ENCODE assay signal across 8 cellular contexts in the genomic region with DNA sequence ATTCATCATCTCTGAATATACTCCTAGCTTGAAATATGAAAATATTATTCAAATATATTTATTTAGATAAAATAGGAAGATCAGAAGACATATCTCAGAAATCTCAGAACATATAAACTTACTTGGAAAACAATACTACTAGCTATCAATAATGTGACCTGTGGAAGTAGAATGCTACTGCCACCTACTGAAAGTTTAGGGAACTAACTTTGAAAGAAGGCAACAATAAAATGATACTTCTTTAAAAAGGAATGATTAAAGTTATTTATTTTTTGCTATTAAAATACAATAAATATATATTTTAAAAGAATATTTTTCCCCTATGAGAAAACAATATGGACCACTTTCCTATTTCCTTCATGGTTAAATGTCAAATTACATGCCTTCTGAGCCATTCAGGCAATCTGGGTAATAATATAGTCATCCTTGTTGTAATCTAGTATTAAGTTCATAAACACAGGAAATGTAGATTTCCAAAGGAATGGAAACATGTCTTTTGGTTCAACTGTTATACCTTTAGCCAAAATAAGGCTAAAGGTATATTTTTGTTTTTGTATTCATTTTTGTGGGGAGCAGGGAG. TPM values are rescaled to one million over a fixed set of nuclear protein-coding genes. Genes with fewer than 3 reads are reported as not detected.
A peak's percentile ranks its signal among the peaks of the same experiment; 100 is the strongest.
DNase-seq lines count a peak whose midpoint lies in the region; ATAC-seq and TF ChIP-seq lines count a peak whose summit lies in the region.

No MANE protein-coding gene starts in this region.

- ATAC-seq in activated CD8-positive, alpha-beta memory T cell treated with anti-CD3 and anti-CD28 coated beads, Interleukin-2, amount 10 ng/mL, durations not matched to agents 7 days and 5 days = peak; percentile 30
- peak; percentile 45 for ATAC-seq in HG03103 (IDR thresholded peaks at IDR 0.05; ENCODE audit: low read depth, unreplicated experiment)
- ATAC-seq in stimulated activated naive CD8-positive, alpha-beta T cell treated with anti-CD3 and anti-CD28 coated beads, Interleukin-15, amount 100 ng/mL, for 72 hours = no peak
- no peak for ATAC-seq in stimulated activated memory B cell treated with anti-CD40 and anti-IgM and Interleukin-4, amounts not matched to agents 10 μg/mL and 1 μg/mL and 100 μg/mL, for 72 hours

- no peaks in the 10 kb centered on the region for H3K36me3 ChIP-seq in spleen

- H3K4me1 Mint-ChIP-seq in activated CD8-positive, alpha-beta memory T cell treated with anti-CD3 and anti-CD28 coated beads, Interleukin-2, amount 10 ng/mL, durations not matched to agents 7 days and 5 days = peaks cover 4% of the 10 kb centered on the region
- peaks cover 6% of the 10 kb centered on the region for H3K4me1 Mint-ChIP-seq in stimulated activated naive CD8-positive, alpha-beta T cell treated with anti-CD3 and anti-CD28 coated beads, Interleukin-15, amount 100 ng/mL, for 72 hours
- H3K4me1 Mint-ChIP-seq in stimulated activated memory B cell treated with anti-CD40 and anti-IgM and Interleukin-4, amounts not matched to agents 10 μg/mL and 1 μg/mL and 100 μg/mL, for 72 hours = no peaks in the 10 kb centered on the region

- H3K27ac ChIP-seq in spleen = no peak overlapping the region

- H3K9me3 ChIP-seq in spleen = no peaks in the 10 kb centered on the region

- CTCF ChIA-PET in activated CD8-positive, alpha-beta memory T cell treated with anti-CD3 and anti-CD28 coated beads, Interleukin-2, amount 10 ng/mL, durations not matched to agents 7 days and 5 days (lab: Charles Lee) = interaction anchor here (0.6 to 1.8 kb wide), 12 partner anchors 10 to 866 kb away, joined by 3 to 8 read pairs (median 4); no protein-coding TSS in a partner anchor

- no peak overlapping the region for H3K27ac Mint-ChIP-seq in activated CD8-positive, alpha-beta memory T cell treated with anti-CD3 and anti-CD28 coated beads, Interleukin-2, amount 10 ng/mL, durations not matched to agents 7 days and 5 days
- H3K27ac Mint-ChIP-seq in stimulated activated naive CD8-positive, alpha-beta T cell treated with anti-CD3 and anti-CD28 coated beads, Interleukin-15, amount 100 ng/mL, for 72 hours = no peak overlapping the region
- no peak overlapping the region for H3K27ac Mint-ChIP-seq in stimulated activated memory B cell treated with anti-CD40 and anti-IgM and Interleukin-4, amounts not matched to agents 10 μg/mL and 1 μg/mL and 100 μg/mL, for 72 hours

- intact Hi-C loops in spleen (cut with DNase I; ENCODE audit: low total_unique reads) = loop anchor here (10.0 kb wide), 2 partner anchors 124 to 864 kb away; no protein-coding TSS in a partner anchor

- H3K4me3 Mint-ChIP-seq in activated CD8-positive, alpha-beta memory T cell treated with anti-CD3 and anti-CD28 coated beads, Interleukin-2, amount 10 ng/mL, durations not matched to agents 7 days and 5 days = no peak overlapping the region
- no peak overlapping the region for H3K4me3 Mint-ChIP-seq in stimulated activated naive CD8-positive, alpha-beta T cell treated with anti-CD3 and anti-CD28 coated beads, Interleukin-15, amount 100 ng/mL, for 72 hours
- no peak overlapping the region for H3K4me3 Mint-ChIP-seq in stimulated activated memory B cell treated with anti-CD40 and anti-IgM and Interleukin-4, amounts not matched to agents 10 μg/mL and 1 μg/mL and 100 μg/mL, for 72 hours

- no peaks in the 10 kb centered on the region for H3K36me3 Mint-ChIP-seq in activated CD8-positive, alpha-beta memory T cell treated with anti-CD3 and anti-CD28 coated beads, Interleukin-2, amount 10 ng/mL, durations not matched to agents 7 days and 5 days
- no peaks in the 10 kb centered on the region for H3K36me3 Mint-ChIP-seq in stimulated activated memory B cell treated with anti-CD40 and anti-IgM and Interleukin-4, amounts not matched to agents 10 μg/mL and 1 μg/mL and 100 μg/mL, for 72 hours

- no peak for DNase-seq in activated CD8-positive, alpha-beta memory T cell treated with anti-CD3 and anti-CD28 coated beads, Interleukin-2, amount 10 ng/mL, durations not matched to agents 7 days and 5 days
- DNase-seq in activated CD8-positive, alpha-beta memory T cell treated with anti-CD3 and anti-CD28 coated beads, Interleukin-2, amount 50 U/mL, for 48 hours = no peak
- DNase-seq in RPMI8226 (peak; percentile 39), fibroblast of the aortic adventitia (ENCODE audit: low read depth) (peak; percentile 61), spleen (no peak)
- no peak for DNase-seq in stimulated activated naive CD8-positive, alpha-beta T cell treated with anti-CD3 and anti-CD28 coated beads, Interleukin-15, amount 100 ng/mL, for 72 hours

- peaks cover 0 to 7% (median 4%) of the 10 kb centered on the region in 6 donors for H3K4me1 ChIP-seq in spleen

- no peak for TF ChIP-seq POLR2A in spleen (IDR thresholded peaks at IDR 0.05)

- H3K9me3 Mint-ChIP-seq in activated CD8-positive, alpha-beta memory T cell treated with anti-CD3 and anti-CD28 coated beads, Interleukin-2, amount 10 ng/mL, durations not matched to agents 7 days and 5 days (ENCODE audit: low read depth) = no peaks in the 10 kb centered on the region
- no peaks in the 10 kb centered on the region for H3K9me3 Mint-ChIP-seq in stimulated activated naive CD8-positive, alpha-beta T cell treated with anti-CD3 and anti-CD28 coated beads, Interleukin-15, amount 100 ng/mL, for 72 hours
- no peaks in the 10 kb centered on the region for H3K9me3 Mint-ChIP-seq in stimulated activated memory B cell treated with anti-CD40 and anti-IgM and Interleukin-4, amounts not matched to agents 10 μg/mL and 1 μg/mL and 100 μg/mL, for 72 hours

- peaks cover 21% of the 10 kb centered on the region for H3K27me3 Mint-ChIP-seq in activated CD8-positive, alpha-beta memory T cell treated with anti-CD3 and anti-CD28 coated beads, Interleukin-2, amount 10 ng/mL, durations not matched to agents 7 days and 5 days
- H3K27me3 Mint-ChIP-seq in stimulated activated naive CD8-positive, alpha-beta T cell treated with anti-CD3 and anti-CD28 coated beads, Interleukin-15, amount 100 ng/mL, for 72 hours = peaks cover 12% of the 10 kb centered on the region
- peaks cover 13% of the 10 kb centered on the region for H3K27me3 Mint-ChIP-seq in stimulated activated memory B cell treated with anti-CD40 and anti-IgM and Interleukin-4, amounts not matched to agents 10 μg/mL and 1 μg/mL and 100 μg/mL, for 72 hours

- peaks cover 0 to 7% (median 0%) of the 10 kb centered on the region in 7 donors for H3K27me3 ChIP-seq in spleen (replicated peaks in 1 of 7)

- TF ChIP-seq CTCF in fibroblast of the aortic adventitia (IDR thresholded peaks at IDR 0.05; ENCODE audit: insufficient read depth, low read length) = peak; percentile 74
- TF ChIP-seq CTCF in spleen (IDR thresholded peaks at IDR 0.05 in 8 of 11, conservative IDR thresholded peaks at IDR 0.05 in 3 of 11) = peak in 9 of 11 experiments; percentile 8 to 74 (median 68)

- H3K4me3 ChIP-seq in fibroblast of the aortic adventitia (ENCODE audit: low read depth, low read length) (no peak overlapping the region), spleen (no peak overlapping the region)

RNA-seq across cellular contexts. Expression of gene ACADL, which starts 26.0 kb away (rescaled TPM):
- total RNA-seq in activated CD8-positive, alpha-beta memory T cell treated with anti-CD3 and anti-CD28 coated beads, Interleukin-2, amount 10 ng/mL, durations not matched to agents 7 days and 5 days = not detected
- total RNA-seq in fibroblast of the aortic adventitia (ENCODE audit: low replicate concordance) (0.63 and 4.5 TPM in 2 replicates), spleen (not detected)
- polyA plus RNA-seq in spleen = under 1 TPM in 2 of 3 donors, not detected in 1; 0.07 to 0.32 TPM

RNA-seq across cellular contexts. Expression of gene KANSL1L, which starts 28.1 kb away (rescaled TPM):
- 1 to 10 TPM; 4.1 to 5.8 TPM for total RNA-seq in activated CD8-positive, alpha-beta memory T cell treated with anti-CD3 and anti-CD28 coated beads, Interleukin-2, amount 10 ng/mL, durations not matched to agents 7 days and 5 days
- total RNA-seq in fibroblast of the aortic adventitia (ENCODE audit: low replicate concordance) = 28.2 and 43.4 TPM in 2 replicates
- total RNA-seq in spleen = 10 to 100 TPM; 13.5 to 30.5 (median 17.9) TPM
- polyA plus RNA-seq in spleen = 1 to 10 TPM; 1.2 to 2.7 (median 2.0) TPM

Comparison
In these comparisons a context has a peak if more than half of its experiments do, and no peak if none do; other contexts are left out.
1. ATAC-seq: peak in activated CD8-positive, alpha-beta memory T cell treated with anti-CD3 and anti-CD28 coated beads, Interleukin-2, amount 10 ng/mL, durations not matched to agents 7 days and 5 days (single experiment) and HG03103 (single experiment); none in stimulated activated naive CD8-positive, alpha-beta T cell treated with anti-CD3 and anti-CD28 coated beads, Interleukin-15, amount 100 ng/mL, for 72 hours (single experiment) and stimulated activated memory B cell treated with anti-CD40 and anti-IgM and Interleukin-4, amounts not matched to agents 10 μg/mL and 1 μg/mL and 100 μg/mL, for 72 hours (single experiment).
2. DNase-seq: peak in RPMI8226 (single experiment) and fibroblast of the aortic adventitia (single experiment); none in activated CD8-positive, alpha-beta memory T cell treated with anti-CD3 and anti-CD28 coated beads, Interleukin-2, amount 10 ng/mL, durations not matched to agents 7 days and 5 days (single experiment), activated CD8-positive, alpha-beta memory T cell treated with anti-CD3 and anti-CD28 coated beads, Interleukin-2, amount 50 U/mL, for 48 hours (single experiment), spleen (single experiment) and stimulated activated naive CD8-positive, alpha-beta T cell treated with anti-CD3 and anti-CD28 coated beads, Interleukin-15, amount 100 ng/mL, for 72 hours (0 of 2).